ENCODE assay signal across 1 cellular context in genomic region chr11:308037-308708, GRCh38.
A peak's percentile ranks its signal among the peaks of the same experiment; 100 is the strongest.
TF ChIP-seq lines count a peak whose summit lies in the region.

No MANE protein-coding gene starts in this region.

TF ChIP-seq in IMR-90, 13 proteins besides CTCF, POLR2A, EP300 and RAD21:
- 0 out of 2 replicates have a peak, but pooled peaks have one; percentile 53 for TF ChIP-seq MXI1 (IDR thresholded peaks at IDR 0.05; ENCODE audit: borderline replicate concordance, low read depth, low read length)
- peak; percentile 88 for TF ChIP-seq CEBPB (IDR thresholded peaks at IDR 0.05; ENCODE audit: low read depth, low read length)
